1 cellular context compared by ENCODE assay signal in the genomic region with DNA sequence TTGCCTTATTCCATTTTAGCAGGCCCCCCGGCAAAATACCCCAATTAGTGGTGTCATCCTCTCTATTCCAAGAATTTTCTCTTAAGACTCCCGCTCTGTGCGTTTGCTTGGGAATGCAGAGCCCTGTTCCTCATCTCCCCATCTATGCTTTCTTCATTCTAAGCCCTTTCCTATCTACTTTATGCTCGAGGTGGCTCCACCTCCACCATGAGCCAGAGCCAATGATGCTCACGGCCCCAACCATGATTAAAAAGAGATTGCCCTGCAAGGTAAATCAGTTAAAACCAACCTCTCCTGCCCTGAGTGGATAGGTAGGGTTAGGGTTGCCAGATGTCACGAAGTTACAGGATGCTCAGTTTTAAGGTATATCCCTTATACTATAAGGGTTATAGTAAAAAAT.
TF ChIP-seq lines count a peak whose summit lies in the region.

No MANE protein-coding gene starts in this region.

TF ChIP-seq in GM12878, 131 proteins besides CTCF, POLR2A, EP300 and RAD21 (continued from another document):
- TF ChIP-seq, protein P1, sequence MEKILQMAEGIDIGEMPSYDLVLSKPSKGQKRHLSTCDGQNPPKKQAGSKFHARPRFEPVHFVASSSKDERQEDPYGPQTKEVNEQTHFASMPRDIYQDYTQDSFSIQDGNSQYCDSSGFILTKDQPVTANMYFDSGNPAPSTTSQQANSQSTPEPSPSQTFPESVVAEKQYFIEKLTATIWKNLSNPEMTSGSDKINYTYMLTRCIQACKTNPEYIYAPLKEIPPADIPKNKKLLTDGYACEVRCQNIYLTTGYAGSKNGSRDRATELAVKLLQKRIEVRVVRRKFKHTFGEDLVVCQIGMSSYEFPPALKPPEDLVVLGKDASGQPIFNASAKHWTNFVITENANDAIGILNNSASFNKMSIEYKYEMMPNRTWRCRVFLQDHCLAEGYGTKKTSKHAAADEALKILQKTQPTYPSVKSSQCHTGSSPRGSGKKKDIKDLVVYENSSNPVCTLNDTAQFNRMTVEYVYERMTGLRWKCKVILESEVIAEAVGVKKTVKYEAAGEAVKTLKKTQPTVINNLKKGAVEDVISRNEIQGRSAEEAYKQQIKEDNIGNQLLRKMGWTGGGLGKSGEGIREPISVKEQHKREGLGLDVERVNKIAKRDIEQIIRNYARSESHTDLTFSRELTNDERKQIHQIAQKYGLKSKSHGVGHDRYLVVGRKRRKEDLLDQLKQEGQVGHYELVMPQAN (conservative IDR thresholded peaks at IDR 0.05), result no peak
- no peak for TF ChIP-seq PAX8 (IDR thresholded peaks at IDR 0.05)
- TF ChIP-seq EED (IDR thresholded peaks at IDR 0.05; ENCODE audit: low read depth), result no peak
- TF ChIP-seq STAT1 (conservative IDR thresholded peaks at IDR 0.05), result no peak
- TF ChIP-seq, protein P2, sequence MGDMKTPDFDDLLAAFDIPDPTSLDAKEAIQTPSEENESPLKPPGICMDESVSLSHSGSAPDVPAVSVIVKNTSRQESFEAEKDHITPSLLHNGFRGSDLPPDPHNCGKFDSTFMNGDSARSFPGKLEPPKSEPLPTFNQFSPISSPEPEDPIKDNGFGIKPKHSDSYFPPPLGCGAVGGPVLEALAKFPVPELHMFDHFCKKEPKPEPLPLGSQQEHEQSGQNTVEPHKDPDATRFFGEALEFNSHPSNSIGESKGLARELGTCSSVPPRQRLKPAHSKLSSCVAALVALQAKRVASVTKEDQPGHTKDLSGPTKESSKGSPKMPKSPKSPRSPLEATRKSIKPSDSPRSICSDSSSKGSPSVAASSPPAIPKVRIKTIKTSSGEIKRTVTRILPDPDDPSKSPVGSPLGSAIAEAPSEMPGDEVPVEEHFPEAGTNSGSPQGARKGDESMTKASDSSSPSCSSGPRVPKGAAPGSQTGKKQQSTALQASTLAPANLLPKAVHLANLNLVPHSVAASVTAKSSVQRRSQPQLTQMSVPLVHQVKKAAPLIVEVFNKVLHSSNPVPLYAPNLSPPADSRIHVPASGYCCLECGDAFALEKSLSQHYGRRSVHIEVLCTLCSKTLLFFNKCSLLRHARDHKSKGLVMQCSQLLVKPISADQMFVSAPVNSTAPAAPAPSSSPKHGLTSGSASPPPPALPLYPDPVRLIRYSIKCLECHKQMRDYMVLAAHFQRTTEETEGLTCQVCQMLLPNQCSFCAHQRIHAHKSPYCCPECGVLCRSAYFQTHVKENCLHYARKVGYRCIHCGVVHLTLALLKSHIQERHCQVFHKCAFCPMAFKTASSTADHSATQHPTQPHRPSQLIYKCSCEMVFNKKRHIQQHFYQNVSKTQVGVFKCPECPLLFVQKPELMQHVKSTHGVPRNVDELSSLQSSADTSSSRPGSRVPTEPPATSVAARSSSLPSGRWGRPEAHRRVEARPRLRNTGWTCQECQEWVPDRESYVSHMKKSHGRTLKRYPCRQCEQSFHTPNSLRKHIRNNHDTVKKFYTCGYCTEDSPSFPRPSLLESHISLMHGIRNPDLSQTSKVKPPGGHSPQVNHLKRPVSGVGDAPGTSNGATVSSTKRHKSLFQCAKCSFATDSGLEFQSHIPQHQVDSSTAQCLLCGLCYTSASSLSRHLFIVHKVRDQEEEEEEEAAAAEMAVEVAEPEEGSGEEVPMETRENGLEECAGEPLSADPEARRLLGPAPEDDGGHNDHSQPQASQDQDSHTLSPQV (IDR thresholded peaks at IDR 0.05), result no peak
TF ChIP-seq in GM12878: peak in this region for 0.
